ENCODE assay signal across 13 cellular contexts in the genomic region with DNA sequence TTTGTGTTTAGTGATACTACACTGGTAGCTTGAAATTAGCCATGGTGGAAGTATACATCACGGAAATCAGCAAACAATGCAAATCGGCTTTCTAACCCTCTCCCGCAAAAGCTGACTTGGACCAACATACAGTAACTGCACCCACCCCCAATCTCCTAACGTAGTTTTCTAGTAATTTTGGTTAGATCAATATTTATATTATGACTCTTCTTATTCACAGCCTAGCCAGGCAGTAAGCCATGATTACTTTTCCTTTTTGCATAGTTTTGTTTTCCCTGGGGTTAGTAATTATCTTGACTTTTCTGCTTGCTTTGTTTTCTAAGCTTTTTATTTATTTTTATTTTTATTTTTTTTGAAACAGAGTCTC. TPM values are rescaled to one million over a fixed set of nuclear protein-coding genes. Genes with fewer than 3 reads are reported as not detected.
A peak's percentile ranks its signal among the peaks of the same experiment; 100 is the strongest.
DNase-seq lines count a peak whose midpoint lies in the region; ATAC-seq and TF ChIP-seq lines count a peak whose summit lies in the region.
"Had no signal": no experiment of that assay in that cellular context is flagged by ENCODE, and none has a peak within 500 bp of the region (broad histone marks: within the 10 kb centered on the region; RNA-seq: fewer than 3 reads in every experiment).

No MANE protein-coding gene starts in this region.

- POLR2A ChIA-PET in activated CD4-positive, alpha-beta memory T cell treated with anti-CD3 and anti-CD28 coated beads for 36 hours (lab: Charles Lee): interaction anchor here (0.6 to 2.0 kb wide), 8 partner anchors 10 to 82 kb away, joined by 3 to 9 read pairs (median 4); partner anchors contain the start of genes PMF1 and SLC25A44
- POLR2A ChIA-PET in activated CD4-positive, alpha-beta memory T cell treated with anti-CD3 and anti-CD28 coated beads, Interleukin-2, amount 10 ng/mL, durations not matched to agents 7 days and 5 days (lab: Charles Lee): interaction anchor here (0.9 to 1.4 kb wide), 5 partner anchors 12 to 81 kb away, joined by 3 read pairs; partner anchors contain the start of gene PMF1

- DNase-seq in activated CD4-positive, alpha-beta memory T cell treated with anti-CD3 and anti-CD28 coated beads for 36 hours: no peak
- no peak for DNase-seq in activated CD4-positive, alpha-beta memory T cell treated with anti-CD3 and anti-CD28 coated beads, Interleukin-2, amount 10 ng/mL, durations not matched to agents 7 days and 5 days
- DNase-seq in left cardiac atrium (no peak), C1 segment of cervical spinal cord (lab: John Stamatoyannopoulos, UW) (no peak), HT-29 (ENCODE audit: low spot score) (no peak)
- DNase-seq: 8988T; AML-193; CD4-positive, CD25-positive, alpha-beta regulatory T cell; GF-D8; H7 had no signal

- intact Hi-C loops in activated CD4-positive, alpha-beta memory T cell treated with anti-CD3 and anti-CD28 coated beads for 36 hours (cut with micrococcal nuclease): no loop called here
- intact Hi-C loops in left cardiac atrium (cut with DNase I): loop anchor here in 1 of 2 donors (5.0 kb wide), 1 partner anchor 48 kb away; the partner anchor contains the start of gene PMF1

- no peaks in the 10 kb centered on the region for H3K27me3 Mint-ChIP-seq in activated CD4-positive, alpha-beta memory T cell treated with anti-CD3 and anti-CD28 coated beads for 36 hours
- no peaks in the 10 kb centered on the region for H3K27me3 Mint-ChIP-seq in activated CD4-positive, alpha-beta memory T cell treated with anti-CD3 and anti-CD28 coated beads, Interleukin-2, amount 10 ng/mL, durations not matched to agents 7 days and 5 days
- H3K27me3 Mint-ChIP-seq in activated T-helper 17 cell treated with anti-CD3 and anti-CD28 coated beads, Interleukin-2, amount 50 U/mL, for 72 hours: no peaks in the 10 kb centered on the region
- H3K27me3 Mint-ChIP-seq in nephron (ENCODE audit: low read depth): no peaks in the 10 kb centered on the region

- CTCF ChIA-PET in activated CD4-positive, alpha-beta memory T cell treated with anti-CD3 and anti-CD28 coated beads for 36 hours (lab: Charles Lee): interaction anchor here (0.9 to 6.3 kb wide), 5 partner anchors 9 to 221 kb away, joined by 3 to 50 read pairs (median 4); no protein-coding TSS in a partner anchor
- CTCF ChIA-PET in activated CD4-positive, alpha-beta memory T cell treated with anti-CD3 and anti-CD28 coated beads, Interleukin-2, amount 10 ng/mL, durations not matched to agents 7 days and 5 days (lab: Charles Lee): interaction anchor here (0.6 to 2.0 kb wide), 3 partner anchors 11 to 124 kb away, joined by 3 to 4 read pairs (median 3); no protein-coding TSS in a partner anchor

- no peak for TF ChIP-seq CTCF in nephron (IDR thresholded peaks at IDR 0.05; ENCODE audit: unreplicated experiment in 3 of 3)

- H3K4me3 Mint-ChIP-seq in activated CD4-positive, alpha-beta memory T cell treated with anti-CD3 and anti-CD28 coated beads for 36 hours: no peak overlapping the region
- no peak overlapping the region for H3K4me3 Mint-ChIP-seq in activated CD4-positive, alpha-beta memory T cell treated with anti-CD3 and anti-CD28 coated beads, Interleukin-2, amount 10 ng/mL, durations not matched to agents 7 days and 5 days
- peak overlapping the region; percentile 67 for H3K4me3 Mint-ChIP-seq in activated T-helper 17 cell treated with anti-CD3 and anti-CD28 coated beads, Interleukin-2, amount 50 U/mL, for 72 hours
- H3K4me3 Mint-ChIP-seq in nephron: peak overlapping the region in 1 of 3 experiments; percentile 16
- H3K4me3 Mint-ChIP-seq: GM23338 had no signal

- H3K9me3 Mint-ChIP-seq in activated CD4-positive, alpha-beta memory T cell treated with anti-CD3 and anti-CD28 coated beads for 36 hours: peaks cover 4% of the 10 kb centered on the region
- peaks cover 2% of the 10 kb centered on the region for H3K9me3 Mint-ChIP-seq in activated CD4-positive, alpha-beta memory T cell treated with anti-CD3 and anti-CD28 coated beads, Interleukin-2, amount 10 ng/mL, durations not matched to agents 7 days and 5 days
- peaks cover 3% of the 10 kb centered on the region for H3K9me3 Mint-ChIP-seq in activated T-helper 17 cell treated with anti-CD3 and anti-CD28 coated beads, Interleukin-2, amount 50 U/mL, for 72 hours
- peaks cover 2% of the 10 kb centered on the region for H3K9me3 Mint-ChIP-seq in nephron
- H3K9me3 Mint-ChIP-seq: CD4-positive, CD25-positive, alpha-beta regulatory T cell; GM23338 had no signal

- no peak for ATAC-seq in activated T-helper 17 cell treated with anti-CD3 and anti-CD28 coated beads, Interleukin-2, amount 50 U/mL, for 72 hours (replicated peaks)
- no peak for ATAC-seq in left cardiac atrium
- ATAC-seq: GM23338 had no signal

- peaks cover 53% of the 10 kb centered on the region for H3K4me1 Mint-ChIP-seq in activated CD4-positive, alpha-beta memory T cell treated with anti-CD3 and anti-CD28 coated beads for 36 hours (ENCODE audit: low read depth)
- H3K4me1 Mint-ChIP-seq in activated CD4-positive, alpha-beta memory T cell treated with anti-CD3 and anti-CD28 coated beads, Interleukin-2, amount 10 ng/mL, durations not matched to agents 7 days and 5 days: peaks cover 29% of the 10 kb centered on the region
- H3K4me1 Mint-ChIP-seq in activated T-helper 17 cell treated with anti-CD3 and anti-CD28 coated beads, Interleukin-2, amount 50 U/mL, for 72 hours: peaks cover 34% of the 10 kb centered on the region
- peaks cover 29% of the 10 kb centered on the region for H3K4me1 Mint-ChIP-seq in nephron

- H3K27ac Mint-ChIP-seq in activated CD4-positive, alpha-beta memory T cell treated with anti-CD3 and anti-CD28 coated beads for 36 hours: peak overlapping the region; percentile 53
- H3K27ac Mint-ChIP-seq in activated CD4-positive, alpha-beta memory T cell treated with anti-CD3 and anti-CD28 coated beads, Interleukin-2, amount 10 ng/mL, durations not matched to agents 7 days and 5 days: no peak overlapping the region
- no peak overlapping the region for H3K27ac Mint-ChIP-seq in activated T-helper 17 cell treated with anti-CD3 and anti-CD28 coated beads, Interleukin-2, amount 50 U/mL, for 72 hours
- H3K27ac Mint-ChIP-seq in nephron: peak overlapping the region in 2 of 3 experiments; percentile 32 to 48
- H3K27ac Mint-ChIP-seq: CD4-positive, CD25-positive, alpha-beta regulatory T cell; GM23338 had no signal

- H3K36me3 Mint-ChIP-seq in activated CD4-positive, alpha-beta memory T cell treated with anti-CD3 and anti-CD28 coated beads for 36 hours: peaks cover 54% of the 10 kb centered on the region
- H3K36me3 Mint-ChIP-seq in activated CD4-positive, alpha-beta memory T cell treated with anti-CD3 and anti-CD28 coated beads, Interleukin-2, amount 10 ng/mL, durations not matched to agents 7 days and 5 days (ENCODE audit: low read depth): peaks cover 27% of the 10 kb centered on the region
- H3K36me3 Mint-ChIP-seq in activated T-helper 17 cell treated with anti-CD3 and anti-CD28 coated beads, Interleukin-2, amount 50 U/mL, for 72 hours (ENCODE audit: low read depth): peaks cover 35% of the 10 kb centered on the region
- peaks cover 8% of the 10 kb centered on the region for H3K36me3 Mint-ChIP-seq in nephron (ENCODE audit: low read depth)
- H3K36me3 Mint-ChIP-seq: CD4-positive, CD25-positive, alpha-beta regulatory T cell had no signal

RNA-seq across cellular contexts. Expression of gene SEMA4A, which starts 11.1 kb away (rescaled TPM):
- 10 to 100 TPM; 68.2 to 75.1 TPM for total RNA-seq in activated CD4-positive, alpha-beta memory T cell treated with anti-CD3 and anti-CD28 coated beads for 36 hours
- 10 to 100 TPM; 20.8 to 21.5 TPM for total RNA-seq in activated CD4-positive, alpha-beta memory T cell treated with anti-CD3 and anti-CD28 coated beads, Interleukin-2, amount 10 ng/mL, durations not matched to agents 7 days and 5 days
- 10 to 100 TPM in 1 of 2 donors, 1 to 10 TPM in 1; 1.8 to 17.6 TPM for total RNA-seq in activated T-helper 17 cell treated with anti-CD3 and anti-CD28 coated beads, Interleukin-2, amount 50 U/mL, for 72 hours
- 1 to 10 TPM; 2.7 to 3.8 TPM for total RNA-seq in left cardiac atrium
- total RNA-seq in HT-29 (2014; rRNA removed; shearing (Covaris generic)): 5.1 and 11.6 TPM in 2 replicates

RNA-seq across cellular contexts. Expression of gene SLC25A44, which starts 29.5 kb away (rescaled TPM):
- total RNA-seq in activated CD4-positive, alpha-beta memory T cell treated with anti-CD3 and anti-CD28 coated beads for 36 hours: 10 to 100 TPM; 61.3 to 62.2 TPM
- 10 to 100 TPM; 27.7 to 36.3 TPM for total RNA-seq in activated CD4-positive, alpha-beta memory T cell treated with anti-CD3 and anti-CD28 coated beads, Interleukin-2, amount 10 ng/mL, durations not matched to agents 7 days and 5 days
- total RNA-seq in activated T-helper 17 cell treated with anti-CD3 and anti-CD28 coated beads, Interleukin-2, amount 50 U/mL, for 72 hours: 10 to 100 TPM; 23.5 to 38.1 TPM
- total RNA-seq in left cardiac atrium: 10 to 100 TPM; 16.0 to 23.1 TPM
- total RNA-seq in HT-29 (2014; rRNA removed; shearing (Covaris generic)): 15.3 and 21.6 TPM in 2 replicates

RNA-seq across cellular contexts. Expression of gene PMF1, which starts 48.4 kb away (rescaled TPM):
- 100 to 1,000 TPM in 1 of 2 experiments, 10 to 100 TPM in 1; 99.5 to 105 TPM for total RNA-seq in activated CD4-positive, alpha-beta memory T cell treated with anti-CD3 and anti-CD28 coated beads for 36 hours
- 10 to 100 TPM; 65.5 to 67.7 TPM for total RNA-seq in activated CD4-positive, alpha-beta memory T cell treated with anti-CD3 and anti-CD28 coated beads, Interleukin-2, amount 10 ng/mL, durations not matched to agents 7 days and 5 days
- 10 to 100 TPM; 85.6 to 87.3 TPM for total RNA-seq in activated T-helper 17 cell treated with anti-CD3 and anti-CD28 coated beads, Interleukin-2, amount 50 U/mL, for 72 hours
- 10 to 100 TPM; 47.4 to 62.8 TPM for total RNA-seq in left cardiac atrium
- total RNA-seq in HT-29 (2014; rRNA removed; shearing (Covaris generic)): 111 and 122 TPM in 2 replicates

RNA-seq across cellular contexts. Expression of gene LMNA, which starts 49.9 kb away (rescaled TPM):
- 100 to 1,000 TPM; 210 to 211 TPM for total RNA-seq in activated CD4-positive, alpha-beta memory T cell treated with anti-CD3 and anti-CD28 coated beads for 36 hours
- 100 to 1,000 TPM in 1 of 2 experiments, 10 to 100 TPM in 1; 93.6 to 101 TPM for total RNA-seq in activated CD4-positive, alpha-beta memory T cell treated with anti-CD3 and anti-CD28 coated beads, Interleukin-2, amount 10 ng/mL, durations not matched to agents 7 days and 5 days
- total RNA-seq in activated T-helper 17 cell treated with anti-CD3 and anti-CD28 coated beads, Interleukin-2, amount 50 U/mL, for 72 hours: 100 to 1,000 TPM; 150 to 338 TPM
- 100 to 1,000 TPM; 264 to 384 TPM for total RNA-seq in left cardiac atrium
- total RNA-seq in HT-29 (2014; rRNA removed; shearing (Covaris generic)): 1,664 and 1,875 TPM in 2 replicates

Comparison
In these comparisons a context has a peak if more than half of its experiments do, and no peak if none do; other contexts are left out.
1. H3K27ac Mint-ChIP-seq: peak in activated CD4-positive, alpha-beta memory T cell treated with anti-CD3 and anti-CD28 coated beads for 36 hours (single experiment) and nephron (2 of 3); none in activated CD4-positive, alpha-beta memory T cell treated with anti-CD3 and anti-CD28 coated beads, Interleukin-2, amount 10 ng/mL, durations not matched to agents 7 days and 5 days (single experiment) and activated T-helper 17 cell treated with anti-CD3 and anti-CD28 coated beads, Interleukin-2, amount 50 U/mL, for 72 hours (single experiment).